Comparison of ENCODE assay signal across 15 cellular contexts in the genomic region with DNA sequence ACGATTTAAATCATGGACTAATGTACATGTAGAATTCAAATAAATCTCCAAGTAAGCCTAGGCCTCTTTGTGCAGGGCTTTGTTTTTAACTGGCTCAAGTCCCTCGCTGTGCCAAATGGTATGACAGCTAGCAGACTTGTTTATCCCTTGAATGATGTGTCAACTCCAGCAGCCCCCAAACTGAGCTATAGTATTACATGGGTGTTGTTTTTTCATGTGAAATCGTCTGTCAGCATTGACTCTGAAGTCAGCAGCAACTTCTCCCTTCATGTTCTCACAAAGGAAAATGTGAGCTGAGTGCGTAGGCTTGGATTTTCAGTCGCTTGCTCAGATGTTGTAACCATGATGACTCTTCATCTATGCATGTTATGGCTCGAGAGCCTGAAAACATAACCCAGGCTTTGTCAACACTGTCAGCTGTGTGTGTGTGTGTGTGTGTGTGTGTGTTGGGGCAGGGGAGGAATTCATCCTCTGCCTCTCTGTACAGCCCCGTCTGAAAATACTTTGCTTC.
DNase-seq lines count a peak whose midpoint lies in the region; ATAC-seq, FAIRE-seq and TF ChIP-seq lines count a peak whose summit lies in the region.
"Had no signal": no experiment of that assay in that cellular context is flagged by ENCODE, and none has a peak within 500 bp of the region (broad histone marks: within the 10 kb centered on the region; RNA-seq: fewer than 3 reads in every experiment).

No MANE protein-coding gene starts in this region.

- DNase-seq in AG09309 (ENCODE audit: low read depth), result peak; percentile 98
- peak; percentile 75 for DNase-seq in HT1080 (ENCODE audit: low read depth)
- DNase-seq in astrocyte (ENCODE audit: low read depth), result peak; percentile 99
- DNase-seq in left lung, result no peak
- DNase-seq in nucleus accumbens (lab: John Stamatoyannopoulos, UW), result no peak
- no peak for DNase-seq in right cardiac atrium
- DNase-seq in NCI-H1048 (lab: John Stamatoyannopoulos, UW), result no peak
- DNase-seq in SK-N-DZ (ENCODE audit: low spot score), result no peak
- DNase-seq: activated CD8-positive, alpha-beta memory T cell treated with anti-CD3 and anti-CD28 coated beads, Interleukin-2, amount 50 U/mL, for 4 hours; cortex of kidney; DMS79 treated with DMSO at 0.1 percent for 48 hours; H9; immature natural killer cell; NCI-H2029; posterior cingulate gyrus had no signal

- peak; percentile 100 for FAIRE-seq in astrocyte (lab: Jason Lieb, UNC)

- peak overlapping the region; percentile 9 for H3K4me3 Mint-ChIP-seq in astrocyte (ENCODE audit: unreplicated experiment)
- H3K4me3 Mint-ChIP-seq: H9, immature natural killer cell had no signal

- peaks cover 44% of the 10 kb centered on the region for H3K4me1 Mint-ChIP-seq in astrocyte (ENCODE audit: low read depth, unreplicated experiment)
- H3K4me1 Mint-ChIP-seq: immature natural killer cell had no signal

- no peak overlapping the region for H2AFZ ChIP-seq in astrocyte (ENCODE audit: low read depth, low read length)

- H3K27me3 ChIP-seq in astrocyte (ENCODE audit: insufficient read depth, low read length), result no peaks in the 10 kb centered on the region
- H3K27me3 ChIP-seq in left lung, result no peaks in the 10 kb centered on the region
- no peaks in the 10 kb centered on the region for H3K27me3 ChIP-seq in right cardiac atrium (ENCODE audit: control insufficient read depth, insufficient read depth)

- WGBS in right cardiac atrium, result 65% methylated on average over 7 of the region's 7 CpGs

- H3K79me2 ChIP-seq in astrocyte (ENCODE audit: insufficient read depth, low read length), result no peaks in the 10 kb centered on the region

- intact Hi-C loops in left lung (cut with DNase I) (no loop called here), right cardiac atrium (cut with DNase I) (no loop called here)

- H3K4me3 ChIP-seq in AG09309 (ENCODE audit: control insufficient read depth, low read depth, low read length) (no peak overlapping the region), astrocyte (ENCODE audit: insufficient read depth, low read depth, low read length) (no peak overlapping the region), left lung (no peak overlapping the region), right cardiac atrium (ENCODE audit: low read length) (no peak overlapping the region)

- H3K36me3 ChIP-seq in astrocyte (ENCODE audit: insufficient read depth, low read length) (no peaks in the 10 kb centered on the region), left lung (no peaks in the 10 kb centered on the region)

- no peaks in the 10 kb centered on the region for H3K9me3 Mint-ChIP-seq in astrocyte (ENCODE audit: unreplicated experiment)
- H3K9me3 Mint-ChIP-seq: H9 had no signal

- H3K27ac Mint-ChIP-seq in astrocyte (ENCODE audit: unreplicated experiment), result peak overlapping the region; percentile 96
- H3K27ac Mint-ChIP-seq: H9, immature natural killer cell had no signal

- H3K9me3 ChIP-seq in astrocyte (ENCODE audit: insufficient read depth, low read depth, low read length) (no peaks in the 10 kb centered on the region), left lung (no peaks in the 10 kb centered on the region), right cardiac atrium (ENCODE audit: control insufficient read depth, low read length) (no peaks in the 10 kb centered on the region)

- peak; percentile 52 for ATAC-seq in left lung
- ATAC-seq in right cardiac atrium, result no peak

- H3K4me2 ChIP-seq in astrocyte (ENCODE audit: low read length), result peak overlapping the region; percentile 55

- no peaks in the 10 kb centered on the region for H4K20me1 ChIP-seq in astrocyte (ENCODE audit: insufficient read depth, low read length)

- H3K9ac ChIP-seq in astrocyte (ENCODE audit: low read length), result peak overlapping the region; percentile 68

- no peaks in the 10 kb centered on the region for H3K36me3 Mint-ChIP-seq in astrocyte (ENCODE audit: low read depth, unreplicated experiment)
- H3K36me3 Mint-ChIP-seq: immature natural killer cell had no signal

- H3K27ac ChIP-seq in astrocyte (ENCODE audit: low read depth, low read length) (peak overlapping the region; percentile 80), left lung (no peak overlapping the region), right cardiac atrium (ENCODE audit: low read length) (no peak overlapping the region)

- TF ChIP-seq CTCF in AG09309 (IDR thresholded peaks at IDR 0.05; ENCODE audit: control insufficient read depth, insufficient read depth, low read depth, low read length, missing control alignments) (no peak), astrocyte (IDR thresholded peaks at IDR 0.05; ENCODE audit: insufficient read depth, low read depth, low read length) (no peak), left lung (IDR thresholded peaks at IDR 0.05) (no peak)

- peaks cover 7% of the 10 kb centered on the region for H3K4me1 ChIP-seq in astrocyte (ENCODE audit: insufficient read depth, low read length)
- no peaks in the 10 kb centered on the region for H3K4me1 ChIP-seq in left lung
- no peaks in the 10 kb centered on the region for H3K4me1 ChIP-seq in right cardiac atrium (ENCODE audit: control insufficient read depth, insufficient read depth, low read length)

- no peaks in the 10 kb centered on the region for H3K27me3 Mint-ChIP-seq in astrocyte (ENCODE audit: low read depth, unreplicated experiment)

Comparison
In these comparisons a context has a peak if more than half of its experiments do, and no peak if none do; other contexts are left out.
1. DNase-seq: peak in AG09309 (single experiment), HT1080 (single experiment) and astrocyte (single experiment); none in left lung (0 of 2), nucleus accumbens (0 of 56), right cardiac atrium (0 of 3), NCI-H1048 (single experiment) and SK-N-DZ (single experiment).